ENCODE assay signal across 1 cellular context in genomic region chr20:43590036-43590391, GRCh38.
TF ChIP-seq lines count a peak whose summit lies in the region.

No MANE protein-coding gene starts in this region.

TF ChIP-seq in IMR-90, 13 proteins besides CTCF, POLR2A, EP300 and RAD21 (continued from another document):
- TF ChIP-seq ELK1 (IDR thresholded peaks at IDR 0.05; ENCODE audit: borderline replicate concordance, low read depth, low read length) (no peak), SMC3 (IDR thresholded peaks at IDR 0.05; ENCODE audit: low read depth, low read length) (no peak), NFE2L2 (IDR thresholded peaks at IDR 0.05; ENCODE audit: low read depth, low read length) (no peak), CEBPB (IDR thresholded peaks at IDR 0.05; ENCODE audit: low read depth, low read length) (no peak)
